ENCODE assay signal across 8 cellular contexts in genomic region chr1:204406621-204407020, GRCh38. TPM values are rescaled to one million over a fixed set of nuclear protein-coding genes. Genes with fewer than 3 reads are reported as not detected.
DNase-seq lines count a peak whose midpoint lies in the region; ATAC-seq and TF ChIP-seq lines count a peak whose summit lies in the region.

No MANE protein-coding gene starts in this region.

- H3K27me3 ChIP-seq in DND-41 (ENCODE audit: insufficient read depth, low read length, poor library complexity) (no peaks in the 10 kb centered on the region), RWPE2 (ENCODE audit: insufficient read depth, poor library complexity, severe bottlenecking) (no peaks in the 10 kb centered on the region), esophagus squamous epithelium (no peaks in the 10 kb centered on the region), rectal smooth muscle tissue (ENCODE audit: control insufficient read depth, insufficient read depth, low read length) (no peaks in the 10 kb centered on the region)

- DNase-seq in DND-41 (no peak), RWPE2 (ENCODE audit: low spot score) (no peak), esophagus squamous epithelium (lab: John Stamatoyannopoulos, UW) (no peak), hypothalamus (lab: John Stamatoyannopoulos, UW) (no peak), epidermal melanocyte (ENCODE audit: insufficient read length, low spot score) (no peak)

- TF ChIP-seq CTCF in DND-41 (IDR thresholded peaks at IDR 0.05; ENCODE audit: borderline replicate concordance, extremely low read depth, low read length, poor library complexity, severe bottlenecking) (no peak), RWPE2 (IDR thresholded peaks at IDR 0.05; ENCODE audit: poor library complexity, severe bottlenecking) (no peak), esophagus squamous epithelium (IDR thresholded peaks at IDR 0.05) (no peak)

- peaks cover 99% of the 10 kb centered on the region for H3K79me2 ChIP-seq in DND-41 (ENCODE audit: insufficient read depth, low read length)

- ATAC-seq in DND-41 (ENCODE audit: insufficient read depth, low read depth) (no peak), RWPE2 (ENCODE audit: low read depth) (no peak), GM19452 (IDR thresholded peaks at IDR 0.05; ENCODE audit: unreplicated experiment) (no peak), HG03045 (IDR thresholded peaks at IDR 0.05; ENCODE audit: unreplicated experiment) (no peak)

- H3K36me3 ChIP-seq in DND-41 (ENCODE audit: insufficient read depth, low read length) (peaks cover 94% of the 10 kb centered on the region), RWPE2 (ENCODE audit: low read depth) (peaks cover 96% of the 10 kb centered on the region), esophagus squamous epithelium (peaks cover 0 to 50% (median 18%) of the 10 kb centered on the region in 3 donors), rectal smooth muscle tissue (ENCODE audit: control insufficient read depth, insufficient read depth, low read length) (peaks cover 15% of the 10 kb centered on the region)

- H3K4me2 ChIP-seq in DND-41 (ENCODE audit: insufficient read depth, low read length), result peak overlapping the region; percentile 95

- H2AFZ ChIP-seq in DND-41 (ENCODE audit: low read depth, low read length), result no peak overlapping the region

- H3K4me1 ChIP-seq in DND-41 (ENCODE audit: insufficient read depth, low read length) (peaks cover 36% of the 10 kb centered on the region), RWPE2 (ENCODE audit: insufficient read depth, poor library complexity, severe bottlenecking) (peaks cover 17% of the 10 kb centered on the region), esophagus squamous epithelium (peaks cover 10 to 56% (median 15%) of the 10 kb centered on the region in 3 donors), rectal smooth muscle tissue (ENCODE audit: control insufficient read depth, insufficient read depth, low read length) (peaks cover 9% of the 10 kb centered on the region)

- H3K9me3 ChIP-seq in DND-41 (ENCODE audit: insufficient read depth, low read length, severe bottlenecking), result no peaks in the 10 kb centered on the region
- H3K9me3 ChIP-seq in RWPE2 (ENCODE audit: severe bottlenecking), result no peaks in the 10 kb centered on the region
- no peaks in the 10 kb centered on the region for H3K9me3 ChIP-seq in esophagus squamous epithelium

- TF ChIP-seq POLR2A in esophagus squamous epithelium (IDR thresholded peaks at IDR 0.05), result no peak

- H3K4me3 ChIP-seq in DND-41 (ENCODE audit: low read depth in 1 of 2, low read length in 2 of 2) (peak overlapping the region; percentile 79 to 90; a peak in 2 of 4 replicates), RWPE2 (ENCODE audit: severe bottlenecking) (peak overlapping the region; percentile 94), esophagus squamous epithelium (peak overlapping the region in 3 of 4 donors; percentile 74 to 99 (median 91)), rectal smooth muscle tissue (ENCODE audit: low read length) (no peak overlapping the region)

- 39 to 61% methylated on average over 4 of the region's 4 CpGs for WGBS in esophagus squamous epithelium, 2 donors

- H4K20me1 ChIP-seq in DND-41 (ENCODE audit: insufficient read depth, low read length), result peaks cover 85% of the 10 kb centered on the region

- intact Hi-C loops in esophagus squamous epithelium (cut with DNase I), result no loop called here

- no peak overlapping the region for H3K27ac ChIP-seq in DND-41 (ENCODE audit: low read length)
- H3K27ac ChIP-seq in RWPE2 (ENCODE audit: poor library complexity, severe bottlenecking), result no peak overlapping the region
- peak overlapping the region in 2 of 4 donors; percentile 32 to 99 for H3K27ac ChIP-seq in esophagus squamous epithelium
- peak overlapping the region; percentile 25 for H3K27ac ChIP-seq in rectal smooth muscle tissue (ENCODE audit: low read depth, low read length)

- peak overlapping the region; percentile 96 for H3K9ac ChIP-seq in DND-41 (ENCODE audit: low read depth, low read length)
- H3K9ac ChIP-seq in rectal smooth muscle tissue (ENCODE audit: low read length), result no peak overlapping the region

RNA-seq across cellular contexts. Expression of gene PPP1R15B, which starts 5.0 kb away (rescaled TPM):
- 10 to 100 TPM; 29.5 to 42.3 (median 34.0) TPM for total RNA-seq in esophagus squamous epithelium

RNA-seq across cellular contexts. Expression of gene PLEKHA6, which starts 46.9 kb away (rescaled TPM):
- total RNA-seq in esophagus squamous epithelium, result 10 to 100 TPM in 3 of 4 donors, 1 to 10 TPM in 1; 7.4 to 40.6 (median 18.3) TPM
